ENCODE assay signal across 10 cellular contexts in the genomic region with DNA sequence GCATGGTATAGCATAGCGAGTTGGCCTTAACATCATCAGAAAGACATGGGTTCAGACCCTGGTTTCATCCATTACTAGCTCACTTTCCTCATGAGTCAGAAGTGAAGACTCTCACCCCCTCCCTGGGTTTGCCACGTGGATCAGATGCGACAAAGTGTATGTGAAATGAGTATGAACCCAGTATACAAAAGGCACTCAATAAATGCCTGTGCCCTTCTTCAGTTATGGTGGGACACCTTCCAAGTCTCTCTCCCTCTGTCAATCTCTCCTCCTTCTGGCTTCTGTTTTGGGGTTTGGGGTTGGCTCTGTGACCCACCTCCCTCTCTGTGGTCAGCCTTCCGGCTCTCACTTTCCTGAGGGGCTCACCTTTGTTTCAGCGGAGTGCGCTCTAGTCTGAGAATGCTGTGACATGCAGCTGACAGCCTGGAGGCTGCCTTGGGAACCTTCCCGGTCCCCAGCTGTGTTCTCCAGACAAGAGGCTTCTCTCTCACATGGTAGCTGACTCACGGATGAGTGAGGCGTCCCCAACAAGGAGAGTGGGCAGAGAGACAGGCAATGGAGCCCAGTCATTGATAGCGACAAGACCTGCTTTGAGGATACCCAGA.
DNase-seq lines count a peak whose midpoint lies in the region; ATAC-seq and TF ChIP-seq lines count a peak whose summit lies in the region.
"Had no signal": no experiment of that assay in that cellular context is flagged by ENCODE, and none has a peak within 500 bp of the region (broad histone marks: within the 10 kb centered on the region; RNA-seq: fewer than 3 reads in every experiment).

No MANE protein-coding gene starts in this region.

- peak overlapping the region; percentile 15 for H3K4me3 Mint-ChIP-seq in natural killer cell treated with Interleukin-12 subunit alpha and Interleukin-12 subunit beta and Interleukin-15 and Interleukin-18, amount 100 ng/mL, for 72 hours

- peaks cover 48 to 75% (median 66%) of the 10 kb centered on the region in 10 experiments for H3K4me1 ChIP-seq in BLaER1 treated with 17β-estradiol and CSF1 and Interleukin-3, amounts not matched to agents 10 nM and 100 nM
- H3K4me1 ChIP-seq: thyroid gland had no signal

- H3K27me3 Mint-ChIP-seq in natural killer cell treated with Interleukin-12 subunit alpha and Interleukin-12 subunit beta and Interleukin-15 and Interleukin-18, amount 100 ng/mL, for 72 hours = no peaks in the 10 kb centered on the region

- H3K36me3 ChIP-seq in BLaER1 treated with 17β-estradiol and CSF1 and Interleukin-3, amounts not matched to agents 10 nM and 100 nM = no peaks in the 10 kb centered on the region
- no peaks in the 10 kb centered on the region for H3K36me3 ChIP-seq in KOPT-K1 (ENCODE audit: insufficient read depth, low read length)
- H3K36me3 ChIP-seq: thyroid gland had no signal

- H3K4me1 Mint-ChIP-seq in natural killer cell treated with Interleukin-12 subunit alpha and Interleukin-12 subunit beta and Interleukin-15 and Interleukin-18, amount 100 ng/mL, for 72 hours (ENCODE audit: low read depth in 2 of 2) = peaks cover 25 to 26% of the 10 kb centered on the region in 2 donors

- ATAC-seq in natural killer cell treated with Interleukin-12 subunit alpha and Interleukin-12 subunit beta and Interleukin-15 and Interleukin-18, amount 100 ng/mL, for 72 hours = peak; percentile 61 to 83
- no peak for ATAC-seq in HG03571 (IDR thresholded peaks at IDR 0.05; ENCODE audit: unreplicated experiment)

- in situ Hi-C loops in astrocyte of the cerebellum (cut with HindIII; ENCODE audit: low sequenced_read_pairs) = no loop called here

- peaks cover 0 to 71% (median 16%) of the 10 kb centered on the region in 11 experiments; a peak in 10 of 22 replicates for H4K20me1 ChIP-seq in BLaER1 treated with 17β-estradiol and CSF1 and Interleukin-3, amounts not matched to agents 10 nM and 100 nM

- no peaks in the 10 kb centered on the region for H3K27me3 ChIP-seq in BLaER1 treated with 17β-estradiol and CSF1 and Interleukin-3, amounts not matched to agents 10 nM and 100 nM
- H3K27me3 ChIP-seq: thyroid gland had no signal

- H3K9ac ChIP-seq in BLaER1 treated with 17β-estradiol and CSF1 and Interleukin-3, amounts not matched to agents 10 nM and 100 nM = no peak overlapping the region

- no peaks in the 10 kb centered on the region for H3K9me3 ChIP-seq in BLaER1 treated with 17β-estradiol and CSF1 and Interleukin-3, amounts not matched to agents 10 nM and 100 nM (replicated peaks in 1 of 11)
- no peaks in the 10 kb centered on the region for H3K9me3 ChIP-seq in KOPT-K1 (ENCODE audit: insufficient read depth, low read length, poor library complexity, severe bottlenecking)
- H3K9me3 ChIP-seq: thyroid gland had no signal

- H3K4me3 ChIP-seq in BLaER1 treated with 17β-estradiol and CSF1 and Interleukin-3, amounts not matched to agents 10 nM and 100 nM = no peak overlapping the region
- H3K4me3 ChIP-seq in astrocyte of the cerebellum (ENCODE audit: low read depth, low read length) = no peak overlapping the region
- H3K4me3 ChIP-seq: lung, thyroid gland had no signal

- DNase-seq in astrocyte of the cerebellum (ENCODE audit: low read depth) (peak; percentile 42), NCI-H510A (lab: John Stamatoyannopoulos, UW) (no peak), Kasumi-1 (lab: John Stamatoyannopoulos, UW) (no peak), activated gamma-delta T cell treated with Interleukin-2 at 50 U/mL for 16 hours (no peak)
- peak; percentile 55 for DNase-seq in natural killer cell treated with Interleukin-12 subunit alpha and Interleukin-12 subunit beta and Interleukin-15 and Interleukin-18, amount 100 ng/mL, for 72 hours (ENCODE audit: low spot score)
- DNase-seq: thyroid gland had no signal

- no peaks in the 10 kb centered on the region for H3K9me3 Mint-ChIP-seq in natural killer cell treated with Interleukin-12 subunit alpha and Interleukin-12 subunit beta and Interleukin-15 and Interleukin-18, amount 100 ng/mL, for 72 hours

- no peaks in the 10 kb centered on the region for H3K36me3 Mint-ChIP-seq in natural killer cell treated with Interleukin-12 subunit alpha and Interleukin-12 subunit beta and Interleukin-15 and Interleukin-18, amount 100 ng/mL, for 72 hours

- peak overlapping the region; percentile 22 to 69 for H3K27ac Mint-ChIP-seq in natural killer cell treated with Interleukin-12 subunit alpha and Interleukin-12 subunit beta and Interleukin-15 and Interleukin-18, amount 100 ng/mL, for 72 hours

- peak overlapping the region; percentile 41 to 85 (median 62) for H3K4me2 ChIP-seq in BLaER1 treated with 17β-estradiol and CSF1 and Interleukin-3, amounts not matched to agents 10 nM and 100 nM

- H3K27ac ChIP-seq in BLaER1 treated with 17β-estradiol and CSF1 and Interleukin-3, amounts not matched to agents 10 nM and 100 nM = no peak overlapping the region
- peak overlapping the region; percentile 31 for H3K27ac ChIP-seq in KOPT-K1 (ENCODE audit: low read depth, low read length, poor library complexity, severe bottlenecking)
- H3K27ac ChIP-seq: thyroid gland had no signal

- TF ChIP-seq CTCF in astrocyte of the cerebellum (IDR thresholded peaks at IDR 0.05; ENCODE audit: low read depth, low read length, missing control alignments) = no peak

Comparison
In these comparisons a context has a peak if more than half of its experiments do, and no peak if none do; other contexts are left out.
1. DNase-seq: peak in astrocyte of the cerebellum (single experiment) and natural killer cell treated with Interleukin-12 subunit alpha and Interleukin-12 subunit beta and Interleukin-15 and Interleukin-18, amount 100 ng/mL, for 72 hours (single experiment); none in NCI-H510A (single experiment), Kasumi-1 (0 of 2) and activated gamma-delta T cell treated with Interleukin-2 at 50 U/mL for 16 hours (single experiment).